5 cellular contexts compared by ENCODE assay signal in genomic region chr10:122858042-122858441, GRCh38. TPM values are rescaled to one million over a fixed set of nuclear protein-coding genes. Genes with fewer than 3 reads are reported as not detected.
"Had no signal": no experiment of that assay in that cellular context is flagged by ENCODE, and none has a peak within 500 bp of the region (broad histone marks: within the 10 kb centered on the region; RNA-seq: fewer than 3 reads in every experiment).

No MANE protein-coding gene starts in this region.

RNA-seq across cellular contexts. Expression of gene CUZD1, which starts 12.4 kb away (rescaled TPM):
- total RNA-seq: HT-29 had no signal

RNA-seq across cellular contexts. Expression of gene FAM24B, which starts 21.3 kb away (rescaled TPM):
- total RNA-seq: HT-29 had no signal

RNA-seq across cellular contexts. Expression of gene FAM24A, which starts 52.4 kb away (rescaled TPM):
- total RNA-seq: HepG2, HT-29, HT1080, IMR-90, K562 had no signal
